ENCODE assay signal across 29 cellular contexts in the genomic region with DNA sequence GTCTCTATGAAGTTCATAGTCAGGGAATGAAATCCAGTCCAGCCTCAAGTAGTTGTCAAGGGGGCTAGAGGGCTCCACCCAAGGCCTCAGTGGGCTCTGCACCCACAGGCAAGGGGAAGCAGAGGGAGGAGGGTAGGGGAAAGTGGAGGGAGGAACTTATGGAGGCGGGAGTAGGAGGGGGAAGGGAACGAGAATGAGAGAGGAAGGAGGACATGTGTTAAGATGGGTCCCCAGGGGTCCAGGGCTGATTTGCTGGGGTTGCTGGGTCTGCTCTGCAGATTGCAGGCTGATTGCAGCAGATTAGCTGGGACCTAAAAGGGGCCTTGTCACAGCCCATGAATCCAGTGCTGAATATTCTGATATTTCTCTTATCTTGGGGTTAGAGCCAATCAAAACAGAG.
A peak's percentile ranks its signal among the peaks of the same experiment; 100 is the strongest.
DNase-seq lines count a peak whose midpoint lies in the region; TF ChIP-seq lines count a peak whose summit lies in the region.
"Had no signal": no experiment of that assay in that cellular context is flagged by ENCODE, and none has a peak within 500 bp of the region (broad histone marks: within the 10 kb centered on the region; RNA-seq: fewer than 3 reads in every experiment).

No MANE protein-coding gene starts in this region.

- H3K27ac Mint-ChIP-seq in endodermal cell (no peak overlapping the region), neural crest cell (ENCODE audit: unreplicated experiment) (peak overlapping the region; percentile 35)
- H3K27ac Mint-ChIP-seq: CD8-positive, alpha-beta memory T cell; T-cell had no signal

- H3K4me3 Mint-ChIP-seq in endodermal cell, result no peak overlapping the region
- H3K4me3 Mint-ChIP-seq in neural crest cell, result no peak overlapping the region
- H3K4me3 Mint-ChIP-seq: CD14-positive monocyte; CD8-positive, alpha-beta memory T cell; T-cell had no signal

- H3K36me3 Mint-ChIP-seq in endodermal cell (ENCODE audit: low read depth) (peaks cover 2% of the 10 kb centered on the region), neural crest cell (ENCODE audit: low read depth) (no peaks in the 10 kb centered on the region)
- H3K36me3 Mint-ChIP-seq: CD14-positive monocyte, T-cell had no signal

- no peak overlapping the region for H3K9ac ChIP-seq in BLaER1 treated with 17β-estradiol and CSF1 and Interleukin-3, amounts not matched to agents 10 nM and 100 nM
- H3K9ac ChIP-seq in endodermal cell (ENCODE audit: extremely low read depth, low read length, poor library complexity, severe bottlenecking), result no peak overlapping the region
- H3K9ac ChIP-seq: GM23248 had no signal

- TF ChIP-seq POLR2A in NB4 (IDR thresholded peaks at IDR 0.05; ENCODE audit: extremely low read depth, insufficient read length), result no peak

- no peaks in the 10 kb centered on the region for H3K27me3 ChIP-seq in BLaER1 treated with 17β-estradiol and CSF1 and Interleukin-3, amounts not matched to agents 10 nM and 100 nM
- H3K27me3 ChIP-seq in endodermal cell (ENCODE audit: control insufficient read depth, insufficient read depth, low read length, poor library complexity, severe bottlenecking), result no peaks in the 10 kb centered on the region
- no peaks in the 10 kb centered on the region for H3K27me3 ChIP-seq in SJCRH30

- H3K4me1 Mint-ChIP-seq in endodermal cell, result peaks cover 11% of the 10 kb centered on the region
- H3K4me1 Mint-ChIP-seq in neural crest cell, result no peaks in the 10 kb centered on the region
- H3K4me1 Mint-ChIP-seq: CD14-positive monocyte; CD8-positive, alpha-beta memory T cell; T-cell had no signal

- WGBS in endodermal cell (ENCODE audit: insufficient coverage in 1 of 2, insufficient read length in 1 of 2), 2 experiments, result 57 to 67% methylated on average over 2 of the region's 2 CpGs

- no peaks in the 10 kb centered on the region for H3K36me3 ChIP-seq in BLaER1 treated with 17β-estradiol and CSF1 and Interleukin-3, amounts not matched to agents 10 nM and 100 nM
- H3K36me3 ChIP-seq in endodermal cell (ENCODE audit: control insufficient read depth, insufficient read depth, low read length) (no peaks in the 10 kb centered on the region), SJCRH30 (no peaks in the 10 kb centered on the region)
- H3K36me3 ChIP-seq: HAP-1 had no signal

- H3K4me3 ChIP-seq in BLaER1 treated with 17β-estradiol and CSF1 and Interleukin-3, amounts not matched to agents 10 nM and 100 nM, result no peak overlapping the region
- H3K4me3 ChIP-seq in NB4 (ENCODE audit: low read depth, low read length) (no peak overlapping the region), endodermal cell (ENCODE audit: low read length) (no peak overlapping the region), SJCRH30 (no peak overlapping the region)
- H3K4me3 ChIP-seq: A549, GM12878, GM23248, HAP-1 had no signal

- no peak for TF ChIP-seq CTCF in NB4 (IDR thresholded peaks at IDR 0.05; ENCODE audit: low read depth, low read length)
- TF ChIP-seq CTCF in endodermal cell (conservative IDR thresholded peaks at IDR 0.05), result no peak
- no peak for TF ChIP-seq CTCF in neural crest cell (conservative IDR thresholded peaks at IDR 0.05)

- peak overlapping the region; percentile 37 to 74 (median 54) for H3K4me2 ChIP-seq in BLaER1 treated with 17β-estradiol and CSF1 and Interleukin-3, amounts not matched to agents 10 nM and 100 nM
- H3K4me2 ChIP-seq: A549 had no signal

- no peak overlapping the region for H3K27ac ChIP-seq in BLaER1 treated with 17β-estradiol and CSF1 and Interleukin-3, amounts not matched to agents 10 nM and 100 nM
- H3K27ac ChIP-seq in endodermal cell (ENCODE audit: low read depth, low read length) (no peak overlapping the region), SJCRH30 (no peak overlapping the region)
- H3K27ac ChIP-seq: A549, GM23248, RWPE1 had no signal

- H3K27me3 Mint-ChIP-seq in endodermal cell (ENCODE audit: insufficient read depth) (no peaks in the 10 kb centered on the region), neural crest cell (ENCODE audit: low read depth) (no peaks in the 10 kb centered on the region)

- peak; percentile 76 for DNase-seq in NB4 (ENCODE audit: low read depth)
- peak; percentile 61 for DNase-seq in endodermal cell
- no peak for DNase-seq in neural crest cell (ENCODE audit: low read depth, low spot score)
- no peak for DNase-seq in SJCRH30
- no peak for DNase-seq in NCI-H1092 treated with DMSO at 0.1 percent for 48 hours (lab: John Stamatoyannopoulos, UW)
- no peak for DNase-seq in pons (ENCODE audit: low spot score)
- DNase-seq: AML-193; CD8-positive, alpha-beta memory T cell; DMS 273 treated with DMSO at 0.1 percent for 48 hours; DMS79; EL; GDM1; GM23248; NCI-H1092; NCI-H146; NCI-H1930; NCI-H2107; NCI-H446; NCI-H524 treated with DMSO at 0.1 percent for 48 hours; NCI-H774; NK-92 treated with Interleukin-12 subunit alpha and Interleukin-12 subunit beta, amount 100 ng/mL, for 24 hours; SHP77 treated with DMSO at 0.1 percent for 48 hours; T-cell had no signal

- H4K20me1 ChIP-seq in BLaER1 treated with 17β-estradiol and CSF1 and Interleukin-3, amounts not matched to agents 10 nM and 100 nM, result no peaks in the 10 kb centered on the region

- peaks cover 0 to 5% (median 0%) of the 10 kb centered on the region in 11 experiments; a peak in 1 of 22 replicates for H3K9me3 ChIP-seq in BLaER1 treated with 17β-estradiol and CSF1 and Interleukin-3, amounts not matched to agents 10 nM and 100 nM (replicated peaks in 1 of 11)
- H3K9me3 ChIP-seq in endodermal cell (ENCODE audit: control insufficient read depth, low read length) (no peaks in the 10 kb centered on the region), SJCRH30 (replicated peaks) (no peaks in the 10 kb centered on the region)
- H3K9me3 ChIP-seq: A549, HAP-1 had no signal

- peaks cover 6 to 15% (median 14%) of the 10 kb centered on the region in 10 experiments for H3K4me1 ChIP-seq in BLaER1 treated with 17β-estradiol and CSF1 and Interleukin-3, amounts not matched to agents 10 nM and 100 nM
- no peaks in the 10 kb centered on the region for H3K4me1 ChIP-seq in endodermal cell (ENCODE audit: control insufficient read depth, insufficient read depth, low read length)
- H3K4me1 ChIP-seq in SJCRH30, result no peaks in the 10 kb centered on the region
- H3K4me1 ChIP-seq: A549, HAP-1 had no signal

- H3K9me3 Mint-ChIP-seq in endodermal cell (peaks cover 5% of the 10 kb centered on the region), neural crest cell (no peaks in the 10 kb centered on the region)

Comparison
In these comparisons a context has a peak if more than half of its experiments do, and no peak if none do; other contexts are left out.
1. DNase-seq: peak in NB4 (single experiment) and endodermal cell (single experiment); none in neural crest cell (single experiment), SJCRH30 (0 of 2), NCI-H1092 treated with DMSO at 0.1 percent for 48 hours (single experiment) and pons (single experiment).